Comparison of ENCODE assay signal across 32 cellular contexts in genomic region chr2:62547849-62548248, GRCh38. TPM values are rescaled to one million over a fixed set of nuclear protein-coding genes. Genes with fewer than 3 reads are reported as not detected.
"Had no signal": no experiment of that assay in that cellular context is flagged by ENCODE, and none has a peak within 500 bp of the region (broad histone marks: within the 10 kb centered on the region; RNA-seq: fewer than 3 reads in every experiment).

No MANE protein-coding gene starts in this region.

- H3K4me3 ChIP-seq: ascending aorta, breast epithelium, ovary, right lobe of liver, upper lobe of left lung had no signal

- H3K36me3 ChIP-seq: ascending aorta, breast epithelium, ovary, right lobe of liver, upper lobe of left lung, WERI-Rb-1 had no signal

- H3K9me3 Mint-ChIP-seq: activated CD4-positive, alpha-beta memory T cell treated with anti-CD3 and anti-CD28 coated beads for 36 hours; activated naive CD4-positive, alpha-beta T cell treated with anti-CD3 and anti-CD28 coated beads, Interleukin-2, amount 10 ng/mL, durations not matched to agents 7 days and 5 days; activated naive CD8-positive, alpha-beta T cell treated with anti-CD3 and anti-CD28 coated beads, Interleukin-2, amount 10 ng/mL, durations not matched to agents 7 days and 5 days; activated T-helper 1 cell treated with anti-CD3 and anti-CD28 coated beads, Interleukin-12 subunit alpha, Interleukin-12 subunit beta, Interleukin-2, Interleukin-4 antibody, amounts not matched to agents 30 ng/mL and 10 ng/mL and 1 ng/mL, durations not matched to agents 14 hours and 24 hours and 36 hours; dendritic cell treated with granulocyte-macrophage colony-stimulating factor and Interleukin-4, amounts not matched to agents 40 ng/mL and 50 ng/mL, for 4 days; endodermal cell; naive B cell; stimulated activated effector memory CD8-positive, alpha-beta T cell treated with anti-CD3 and anti-CD28 coated beads, Interleukin-12 subunit alpha, Interleukin-12 subunit beta, amount 100 ng/mL, for 72 hours; stimulated activated naive CD8-positive, alpha-beta T cell treated with anti-CD3 and anti-CD28 coated beads, Interleukin-15, Interleukin-2, amounts not matched to agents 100 ng/mL and 50 ng/mL, for 24 hours; T-helper 2 cell treated with Interferon-gamma antibody and Interleukin-4, amounts not matched to agents 5 μg/mL and 100 μg/mL, for 36 hours had no signal

- DNase-seq: activated CD4-positive, alpha-beta memory T cell treated with anti-CD3 and anti-CD28 coated beads for 36 hours; activated CD4-positive, alpha-beta T cell treated with anti-CD3 and anti-CD28 coated beads for 48 hours; activated CD8-positive, alpha-beta memory T cell treated with anti-CD3 and anti-CD28 coated beads, Interleukin-2, amount 50 U/mL, for 4 hours; activated effector memory CD4-positive, alpha-beta T cell treated with anti-CD3 and anti-CD28 coated beads, Interleukin-2, amount 50 U/mL, for 16 hours; activated naive CD4-positive, alpha-beta T cell treated with anti-CD3 and anti-CD28 coated beads, Interleukin-2, amount 10 ng/mL, durations not matched to agents 7 days and 5 days; activated naive CD8-positive, alpha-beta T cell treated with anti-CD3 and anti-CD28 coated beads, Interleukin-2, amount 10 ng/mL, durations not matched to agents 7 days and 5 days; activated T-cell treated with anti-CD3 and anti-CD28 coated beads, Interleukin-2, amount 50 U/mL, for 1 hour; central memory CD4-positive, alpha-beta T cell; endodermal cell; foreskin melanocyte; islet precursor cell; left ventricle myocardium superior; mammary epithelial cell; naive B cell; ovary; right lobe of liver; stimulated activated CD4-positive, alpha-beta T cell treated with anti-CD3 and anti-CD28 coated beads, Interleukin-12 subunit alpha, Interleukin-12 subunit beta, amount 100 ng/mL, for 4 hours; stimulated activated CD4-positive, alpha-beta T cell treated with anti-CD3 and anti-CD28 coated beads, Interleukin-4, amount 100 ng/mL, for 24 hours; substantia nigra; T-helper 1 cell; upper lobe of left lung; WERI-Rb-1 had no signal

- H3K4me3 Mint-ChIP-seq: activated CD4-positive, alpha-beta memory T cell treated with anti-CD3 and anti-CD28 coated beads for 36 hours; activated naive CD4-positive, alpha-beta T cell treated with anti-CD3 and anti-CD28 coated beads, Interleukin-2, amount 10 ng/mL, durations not matched to agents 7 days and 5 days; activated naive CD8-positive, alpha-beta T cell treated with anti-CD3 and anti-CD28 coated beads, Interleukin-2, amount 10 ng/mL, durations not matched to agents 7 days and 5 days; activated T-helper 1 cell treated with anti-CD3 and anti-CD28 coated beads, Interleukin-12 subunit alpha, Interleukin-12 subunit beta, Interleukin-2, Interleukin-4 antibody, amounts not matched to agents 30 ng/mL and 10 ng/mL and 1 ng/mL, durations not matched to agents 14 hours and 24 hours and 36 hours; dendritic cell treated with granulocyte-macrophage colony-stimulating factor and Interleukin-4, amounts not matched to agents 40 ng/mL and 50 ng/mL, for 4 days; endodermal cell; naive B cell; stimulated activated effector memory CD8-positive, alpha-beta T cell treated with anti-CD3 and anti-CD28 coated beads, Interleukin-12 subunit alpha, Interleukin-12 subunit beta, amount 100 ng/mL, for 72 hours; stimulated activated naive CD8-positive, alpha-beta T cell treated with anti-CD3 and anti-CD28 coated beads, Interleukin-15, Interleukin-2, amounts not matched to agents 100 ng/mL and 50 ng/mL, for 24 hours; T-helper 2 cell treated with Interferon-gamma antibody and Interleukin-4, amounts not matched to agents 5 μg/mL and 100 μg/mL, for 36 hours had no signal

- ATAC-seq: activated CD4-positive, CD25-positive, alpha-beta regulatory T cell treated with anti-CD3 and anti-CD28 coated beads, Interleukin-2, amount 50 U/mL, for 24 hours; esophagus mucosa; left ventricle myocardium superior; stimulated activated effector memory CD8-positive, alpha-beta T cell treated with anti-CD3 and anti-CD28 coated beads, Interleukin-12 subunit alpha, Interleukin-12 subunit beta, amount 100 ng/mL, for 72 hours had no signal

- H3K4me1 ChIP-seq: ascending aorta, breast epithelium, right lobe of liver, upper lobe of left lung had no signal

- H3K9me3 ChIP-seq: ascending aorta, breast epithelium, ovary, right lobe of liver, upper lobe of left lung had no signal

- H3K4me1 Mint-ChIP-seq: activated naive CD4-positive, alpha-beta T cell treated with anti-CD3 and anti-CD28 coated beads, Interleukin-2, amount 10 ng/mL, durations not matched to agents 7 days and 5 days; activated naive CD8-positive, alpha-beta T cell treated with anti-CD3 and anti-CD28 coated beads, Interleukin-2, amount 10 ng/mL, durations not matched to agents 7 days and 5 days; endodermal cell; naive B cell; stimulated activated effector memory CD8-positive, alpha-beta T cell treated with anti-CD3 and anti-CD28 coated beads, Interleukin-12 subunit alpha, Interleukin-12 subunit beta, amount 100 ng/mL, for 72 hours had no signal

- H3K27ac Mint-ChIP-seq: activated CD4-positive, alpha-beta memory T cell treated with anti-CD3 and anti-CD28 coated beads for 36 hours; activated naive CD4-positive, alpha-beta T cell treated with anti-CD3 and anti-CD28 coated beads, Interleukin-2, amount 10 ng/mL, durations not matched to agents 7 days and 5 days; activated naive CD8-positive, alpha-beta T cell treated with anti-CD3 and anti-CD28 coated beads, Interleukin-2, amount 10 ng/mL, durations not matched to agents 7 days and 5 days; activated T-helper 1 cell treated with anti-CD3 and anti-CD28 coated beads, Interleukin-12 subunit alpha, Interleukin-12 subunit beta, Interleukin-2, Interleukin-4 antibody, amounts not matched to agents 30 ng/mL and 10 ng/mL and 1 ng/mL, durations not matched to agents 14 hours and 24 hours and 36 hours; dendritic cell treated with granulocyte-macrophage colony-stimulating factor and Interleukin-4, amounts not matched to agents 40 ng/mL and 50 ng/mL, for 4 days; endodermal cell; naive B cell; progenitor cell of endocrine pancreas; stimulated activated effector memory CD8-positive, alpha-beta T cell treated with anti-CD3 and anti-CD28 coated beads, Interleukin-12 subunit alpha, Interleukin-12 subunit beta, amount 100 ng/mL, for 72 hours; stimulated activated naive CD8-positive, alpha-beta T cell treated with anti-CD3 and anti-CD28 coated beads, Interleukin-15, Interleukin-2, amounts not matched to agents 100 ng/mL and 50 ng/mL, for 24 hours; T-helper 2 cell treated with Interferon-gamma antibody and Interleukin-4, amounts not matched to agents 5 μg/mL and 100 μg/mL, for 36 hours had no signal

- H3K27me3 Mint-ChIP-seq: activated naive CD8-positive, alpha-beta T cell treated with anti-CD3 and anti-CD28 coated beads, Interleukin-2, amount 10 ng/mL, durations not matched to agents 7 days and 5 days; dendritic cell treated with granulocyte-macrophage colony-stimulating factor and Interleukin-4, amounts not matched to agents 40 ng/mL and 50 ng/mL, for 4 days; naive B cell; progenitor cell of endocrine pancreas had no signal

- H3K27me3 ChIP-seq: ascending aorta, breast epithelium, ovary, right lobe of liver, upper lobe of left lung had no signal

- H3K27ac ChIP-seq: ascending aorta, breast epithelium, ovary, right lobe of liver, upper lobe of left lung, WERI-Rb-1 had no signal

- H3K36me3 Mint-ChIP-seq: activated CD4-positive, alpha-beta memory T cell treated with anti-CD3 and anti-CD28 coated beads for 36 hours; activated naive CD4-positive, alpha-beta T cell treated with anti-CD3 and anti-CD28 coated beads, Interleukin-2, amount 10 ng/mL, durations not matched to agents 7 days and 5 days; activated naive CD8-positive, alpha-beta T cell treated with anti-CD3 and anti-CD28 coated beads, Interleukin-2, amount 10 ng/mL, durations not matched to agents 7 days and 5 days; naive B cell; stimulated activated effector memory CD8-positive, alpha-beta T cell treated with anti-CD3 and anti-CD28 coated beads, Interleukin-12 subunit alpha, Interleukin-12 subunit beta, amount 100 ng/mL, for 72 hours had no signal

RNA-seq across cellular contexts. Expression of gene TMEM17, which starts 41.9 kb away (rescaled TPM):
- total RNA-seq: activated naive CD8-positive, alpha-beta T cell treated with anti-CD3 and anti-CD28 coated beads, Interleukin-2, amount 10 ng/mL, durations not matched to agents 7 days and 5 days; ascending aorta had no signal
